ENCODE assay signal across 1 cellular context in genomic region chr1:6625579-6626149, GRCh38.
TF ChIP-seq lines count a peak whose summit lies in the region.

No MANE protein-coding gene starts in this region.

TF ChIP-seq in K562, 482 proteins besides CTCF, POLR2A, EP300 and RAD21 (continues in another document):
- 0 out of 2 replicates have a peak, but pooled peaks have one; percentile 33 for TF ChIP-seq HDAC2 (IDR thresholded peaks at IDR 0.05)
- no peak for TF ChIP-seq ZNF431 (CRISPR knock-in tag; IDR thresholded peaks at IDR 0.05)
- TF ChIP-seq CC2D1A (IDR thresholded peaks at IDR 0.05): no peak
- no peak for TF ChIP-seq MTA2 (IDR thresholded peaks at IDR 0.05; ENCODE audit: low read depth)
- TF ChIP-seq DACH1 (IDR thresholded peaks at IDR 0.05; ENCODE audit: partially characterized antibody): peak; percentile 53
- no peak for TF ChIP-seq MAFF (IDR thresholded peaks at IDR 0.05; ENCODE audit: low read length)
- TF ChIP-seq SIN3A (IDR thresholded peaks at IDR 0.05; ENCODE audit: borderline replicate concordance in 2 of 2, control insufficient read depth in 1 of 2, low read depth in 2 of 2, low read length in 2 of 2): peak; percentile 17 to 31; a peak in 2 of 4 replicates
- TF ChIP-seq FOXK1 (CRISPR knock-in tag; IDR thresholded peaks at IDR 0.05; ENCODE audit: borderline replicate concordance): 0 out of 2 replicates have a peak, but pooled peaks have one; percentile 14
- no peak for TF ChIP-seq ZNF589 (CRISPR knock-in tag; IDR thresholded peaks at IDR 0.05; ENCODE audit: low read depth)
- TF ChIP-seq KDM5B (IDR thresholded peaks at IDR 0.05; ENCODE audit: insufficient replicate concordance, low read depth, low read length): peak; percentile 20
- TF ChIP-seq, protein P1, sequence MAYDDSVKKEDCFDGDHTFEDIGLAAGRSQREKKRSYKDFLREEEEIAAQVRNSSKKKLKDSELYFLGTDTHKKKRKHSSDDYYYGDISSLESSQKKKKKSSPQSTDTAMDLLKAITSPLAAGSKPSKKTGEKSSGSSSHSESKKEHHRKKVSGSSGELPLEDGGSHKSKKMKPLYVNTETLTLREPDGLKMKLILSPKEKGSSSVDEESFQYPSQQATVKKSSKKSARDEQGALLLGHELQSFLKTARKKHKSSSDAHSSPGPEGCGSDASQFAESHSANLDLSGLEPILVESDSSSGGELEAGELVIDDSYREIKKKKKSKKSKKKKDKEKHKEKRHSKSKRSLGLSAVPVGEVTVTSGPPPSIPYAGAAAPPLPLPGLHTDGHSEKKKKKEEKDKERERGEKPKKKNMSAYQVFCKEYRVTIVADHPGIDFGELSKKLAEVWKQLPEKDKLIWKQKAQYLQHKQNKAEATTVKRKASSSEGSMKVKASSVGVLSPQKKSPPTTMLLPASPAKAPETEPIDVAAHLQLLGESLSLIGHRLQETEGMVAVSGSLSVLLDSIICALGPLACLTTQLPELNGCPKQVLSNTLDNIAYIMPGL (CRISPR knock-in tag; IDR thresholded peaks at IDR 0.05): 0 out of 2 replicates have a peak, but pooled peaks have one; percentile 60
- TF ChIP-seq ZNF224 (CRISPR knock-in tag; IDR thresholded peaks at IDR 0.05): 0 out of 2 replicates have a peak, but pooled peaks have one; percentile 44
- 0 out of 4 replicates have a peak, but pooled peaks of 1 of the 2 experiments have one; percentile 33 for TF ChIP-seq TEAD1 (CRISPR knock-in tag; IDR thresholded peaks at IDR 0.05)
- no peak for TF ChIP-seq SRSF3 (IDR thresholded peaks at IDR 0.05; ENCODE audit: insufficient read depth, low read length)
- no peak for TF ChIP-seq ADNP (tag; IDR thresholded peaks at IDR 0.05)
- no peak for TF ChIP-seq TRIM25 (IDR thresholded peaks at IDR 0.05; ENCODE audit: borderline replicate concordance)
- TF ChIP-seq HDGF (IDR thresholded peaks at IDR 0.05): no peak
- no peak for TF ChIP-seq ZNF445 (CRISPR knock-in tag; IDR thresholded peaks at IDR 0.05; ENCODE audit: low read depth)
- TF ChIP-seq HDAC1 (IDR thresholded peaks at IDR 0.05): peak in 1 of 2 experiments; percentile 49; a peak in 1 of 4 replicates
- no peak for TF ChIP-seq L3MBTL2 (IDR thresholded peaks at IDR 0.05)
- TF ChIP-seq ZNF263 (CRISPR knock-in tag; IDR thresholded peaks at IDR 0.05; ENCODE audit: borderline replicate concordance): peak; percentile 40; the same call in 1 of the 2 replicates
- TF ChIP-seq SMARCC2 (IDR thresholded peaks at IDR 0.05; ENCODE audit: low read depth): no peak
- TF ChIP-seq E2F3 (CRISPR knock-in tag; IDR thresholded peaks at IDR 0.05): no peak
- TF ChIP-seq ZFP30 (CRISPR knock-in tag; IDR thresholded peaks at IDR 0.05; ENCODE audit: borderline replicate concordance): no peak
- TF ChIP-seq, protein P2, sequence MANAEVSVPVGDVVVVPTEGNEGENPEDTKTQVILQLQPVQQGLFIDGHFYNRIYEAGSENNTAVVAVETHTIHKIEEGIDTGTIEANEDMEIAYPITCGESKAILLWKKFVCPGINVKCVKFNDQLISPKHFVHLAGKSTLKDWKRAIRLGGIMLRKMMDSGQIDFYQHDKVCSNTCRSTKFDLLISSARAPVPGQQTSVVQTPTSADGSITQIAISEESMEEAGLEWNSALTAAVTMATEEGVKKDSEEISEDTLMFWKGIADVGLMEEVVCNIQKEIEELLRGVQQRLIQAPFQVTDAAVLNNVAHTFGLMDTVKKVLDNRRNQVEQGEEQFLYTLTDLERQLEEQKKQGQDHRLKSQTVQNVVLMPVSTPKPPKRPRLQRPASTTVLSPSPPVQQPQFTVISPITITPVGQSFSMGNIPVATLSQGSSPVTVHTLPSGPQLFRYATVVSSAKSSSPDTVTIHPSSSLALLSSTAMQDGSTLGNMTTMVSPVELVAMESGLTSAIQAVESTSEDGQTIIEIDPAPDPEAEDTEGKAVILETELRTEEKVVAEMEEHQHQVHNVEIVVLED (CRISPR knock-in tag; IDR thresholded peaks at IDR 0.05): no peak
- no peak for TF ChIP-seq TBL1XR1 (IDR thresholded peaks at IDR 0.05; ENCODE audit: low read length in 2 of 2)
- no peak for TF ChIP-seq PHF20 (IDR thresholded peaks at IDR 0.05; ENCODE audit: partially characterized antibody)
- TF ChIP-seq SMARCA4 (IDR thresholded peaks at IDR 0.05): peak; percentile 31; the same call in 1 of the 2 replicates
- no peak for TF ChIP-seq GTF2F1 (IDR thresholded peaks at IDR 0.05; ENCODE audit: low read depth, low read length)
- no peak for TF ChIP-seq ATF1 (CRISPR knock-in tag; IDR thresholded peaks at IDR 0.05)
- peak; percentile 36; the same call in 1 of the 2 replicates for TF ChIP-seq ATF1 (tag; IDR thresholded peaks at IDR 0.05)
- no peak for TF ChIP-seq ZMIZ1 (IDR thresholded peaks at IDR 0.05; ENCODE audit: low read depth in 2 of 2, low read length in 2 of 2)
- TF ChIP-seq MITF (IDR thresholded peaks at IDR 0.05): no peak
- TF ChIP-seq FOXO4 (CRISPR knock-in tag; IDR thresholded peaks at IDR 0.05): no peak
- TF ChIP-seq, protein P3, sequence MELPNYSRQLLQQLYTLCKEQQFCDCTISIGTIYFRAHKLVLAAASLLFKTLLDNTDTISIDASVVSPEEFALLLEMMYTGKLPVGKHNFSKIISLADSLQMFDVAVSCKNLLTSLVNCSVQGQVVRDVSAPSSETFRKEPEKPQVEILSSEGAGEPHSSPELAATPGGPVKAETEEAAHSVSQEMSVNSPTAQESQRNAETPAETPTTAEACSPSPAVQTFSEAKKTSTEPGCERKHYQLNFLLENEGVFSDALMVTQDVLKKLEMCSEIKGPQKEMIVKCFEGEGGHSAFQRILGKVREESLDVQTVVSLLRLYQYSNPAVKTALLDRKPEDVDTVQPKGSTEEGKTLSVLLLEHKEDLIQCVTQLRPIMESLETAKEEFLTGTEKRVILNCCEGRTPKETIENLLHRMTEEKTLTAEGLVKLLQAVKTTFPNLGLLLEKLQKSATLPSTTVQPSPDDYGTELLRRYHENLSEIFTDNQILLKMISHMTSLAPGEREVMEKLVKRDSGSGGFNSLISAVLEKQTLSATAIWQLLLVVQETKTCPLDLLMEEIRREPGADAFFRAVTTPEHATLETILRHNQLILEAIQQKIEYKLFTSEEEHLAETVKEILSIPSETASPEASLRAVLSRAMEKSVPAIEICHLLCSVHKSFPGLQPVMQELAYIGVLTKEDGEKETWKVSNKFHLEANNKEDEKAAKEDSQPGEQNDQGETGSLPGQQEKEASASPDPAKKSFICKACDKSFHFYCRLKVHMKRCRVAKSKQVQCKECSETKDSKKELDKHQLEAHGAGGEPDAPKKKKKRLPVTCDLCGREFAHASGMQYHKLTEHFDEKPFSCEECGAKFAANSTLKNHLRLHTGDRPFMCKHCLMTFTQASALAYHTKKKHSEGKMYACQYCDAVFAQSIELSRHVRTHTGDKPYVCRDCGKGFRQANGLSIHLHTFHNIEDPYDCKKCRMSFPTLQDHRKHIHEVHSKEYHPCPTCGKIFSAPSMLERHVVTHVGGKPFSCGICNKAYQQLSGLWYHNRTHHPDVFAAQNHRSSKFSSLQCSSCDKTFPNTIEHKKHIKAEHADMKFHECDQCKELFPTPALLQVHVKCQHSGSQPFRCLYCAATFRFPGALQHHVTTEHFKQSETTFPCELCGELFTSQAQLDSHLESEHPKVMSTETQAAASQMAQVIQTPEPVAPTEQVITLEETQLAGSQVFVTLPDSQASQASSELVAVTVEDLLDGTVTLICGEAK (IDR thresholded peaks at IDR 0.05): 0 out of 2 replicates have a peak, but pooled peaks have one; percentile 16
- TF ChIP-seq, protein P3 (CRISPR knock-in tag; IDR thresholded peaks at IDR 0.05): no peak
- no peak for TF ChIP-seq RFX5 (IDR thresholded peaks at IDR 0.05; ENCODE audit: low read depth, low read length)
- TF ChIP-seq ZNF639 (CRISPR knock-in tag; conservative IDR thresholded peaks at IDR 0.05 in 1 of 2, IDR thresholded peaks at IDR 0.05 in 1 of 2): 0 out of 4 replicates have a peak, but pooled peaks of 1 of the 2 experiments have one; percentile 21
- TF ChIP-seq SMARCB1 (IDR thresholded peaks at IDR 0.05; ENCODE audit: insufficient read length, low read depth): peak; percentile 28
